Comparison of ENCODE assay signal across 8 cellular contexts in the genomic region with DNA sequence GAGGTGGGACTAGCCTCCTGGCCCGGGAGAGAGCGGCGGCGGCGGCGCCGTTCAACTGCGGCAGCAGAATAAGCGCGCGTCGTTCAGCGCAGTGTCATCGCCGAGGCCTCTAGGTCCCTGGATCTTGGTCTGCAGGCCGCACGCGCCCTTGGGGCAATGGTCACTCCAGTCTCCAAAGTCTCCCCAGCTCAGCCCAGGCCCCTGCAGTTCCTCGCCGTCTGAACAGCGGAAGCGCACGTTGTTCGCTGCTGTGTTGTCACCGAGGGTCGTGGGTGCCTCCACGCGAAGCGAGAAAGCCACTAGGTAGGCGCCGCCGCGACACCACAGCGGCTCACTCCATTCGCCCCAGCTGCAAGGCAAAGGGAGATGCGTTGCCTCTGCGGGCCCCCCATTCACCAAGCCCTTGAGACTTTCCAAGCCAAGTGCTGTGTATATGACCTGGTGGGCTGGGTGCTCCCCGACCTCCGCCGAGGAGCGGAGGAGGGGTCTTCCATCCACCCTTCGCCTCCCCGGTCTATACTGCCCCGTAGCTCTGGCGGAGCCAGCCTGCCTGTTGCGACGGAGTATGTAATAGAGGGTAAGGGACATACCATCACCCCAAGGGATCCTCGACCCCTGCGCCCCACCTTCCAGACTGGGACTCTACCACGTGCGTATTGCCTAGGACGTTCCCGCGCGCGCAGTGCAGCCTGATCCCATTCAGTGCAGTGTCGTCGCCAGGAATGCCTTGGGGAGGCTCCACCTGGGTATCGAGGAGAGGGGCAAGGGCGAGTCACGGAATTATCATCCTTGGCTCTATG. TPM values are rescaled to one million over a fixed set of nuclear protein-coding genes. Genes with fewer than 3 reads are reported as not detected.
A peak's percentile ranks its signal among the peaks of the same experiment; 100 is the strongest.
DNase-seq lines count a peak whose midpoint lies in the region; ATAC-seq, FAIRE-seq and TF ChIP-seq lines count a peak whose summit lies in the region.

No MANE protein-coding gene starts in this region.

- no peak for DNase-seq in CD4-positive, alpha-beta memory T cell
- DNase-seq in NT2/D1 (ENCODE audit: low read depth, low spot score) = no peak
- DNase-seq in psoas muscle = peak in 1 of 2 donors; percentile 51
- no peak for DNase-seq in RCC 7860 (ENCODE audit: low spot score)
- no peak for DNase-seq in NCI-H2107 (lab: John Stamatoyannopoulos, UW)

- peaks cover 0 to 2% of the 10 kb centered on the region in 2 donors for H3K36me3 Mint-ChIP-seq in CD4-positive, alpha-beta memory T cell

- peaks cover 41 to 46% of the 10 kb centered on the region in 2 donors for H3K27me3 Mint-ChIP-seq in CD4-positive, alpha-beta memory T cell

- H3K9me3 ChIP-seq in CD4-positive, alpha-beta memory T cell (ENCODE audit: control insufficient read depth in 1 of 2, low read length in 2 of 2) = no peaks in the 10 kb centered on the region
- no peaks in the 10 kb centered on the region for H3K9me3 ChIP-seq in NT2/D1 (ENCODE audit: insufficient read depth, low read length)
- peaks cover 0 to 4% of the 10 kb centered on the region in 2 donors for H3K9me3 ChIP-seq in esophagus (ENCODE audit: control insufficient read depth in 2 of 2, insufficient read depth in 1 of 2, low read depth in 1 of 2, low read length in 1 of 2)
- no peaks in the 10 kb centered on the region for H3K9me3 ChIP-seq in psoas muscle

- ATAC-seq in psoas muscle (no peak), GM21576 (IDR thresholded peaks at IDR 0.05; ENCODE audit: unreplicated experiment) (no peak), GM19035 (IDR thresholded peaks at IDR 0.05; ENCODE audit: unreplicated experiment) (no peak)

- intact Hi-C loops in CD4-positive, alpha-beta memory T cell (cut with micrococcal nuclease) = no loop called here
- intact Hi-C loops in psoas muscle (cut with DNase I) = loop anchor here (2.0 kb wide), 3 partner anchors 53 to 103 kb away; no protein-coding TSS in a partner anchor

- H3K4me1 ChIP-seq in CD4-positive, alpha-beta memory T cell (ENCODE audit: insufficient read depth, low read length) = peaks cover 21% of the 10 kb centered on the region
- H3K4me1 ChIP-seq in NT2/D1 (ENCODE audit: insufficient read depth, insufficient read length) (peaks cover 6% of the 10 kb centered on the region), esophagus (ENCODE audit: control insufficient read depth in 2 of 2, insufficient read depth in 2 of 2, low read length in 1 of 2) (peaks cover 13 to 15% of the 10 kb centered on the region in 2 donors), psoas muscle (peaks cover 22% of the 10 kb centered on the region)

- H3K27ac Mint-ChIP-seq in CD4-positive, alpha-beta memory T cell = no peak overlapping the region

- H3K36me3 ChIP-seq in CD4-positive, alpha-beta memory T cell (ENCODE audit: insufficient read depth, low read length) = no peaks in the 10 kb centered on the region
- no peaks in the 10 kb centered on the region for H3K36me3 ChIP-seq in NT2/D1 (ENCODE audit: insufficient read depth, insufficient read length, low read length)
- no peaks in the 10 kb centered on the region for H3K36me3 ChIP-seq in esophagus (ENCODE audit: control insufficient read depth in 2 of 2, insufficient read depth in 2 of 2, low read length in 1 of 2)
- no peaks in the 10 kb centered on the region for H3K36me3 ChIP-seq in psoas muscle (ENCODE audit: insufficient read depth in 1 of 2, low read depth in 1 of 2)

- no peak overlapping the region for H3K27ac ChIP-seq in CD4-positive, alpha-beta memory T cell (ENCODE audit: low read depth, low read length)
- no peak overlapping the region for H3K27ac ChIP-seq in esophagus (ENCODE audit: low read depth in 2 of 2, low read length in 1 of 2)
- no peak overlapping the region for H3K27ac ChIP-seq in psoas muscle

- no peak overlapping the region for H3K4me3 ChIP-seq in CD4-positive, alpha-beta memory T cell (ENCODE audit: low read length in 2 of 2)
- H3K4me3 ChIP-seq in NT2/D1 (ENCODE audit: insufficient read length, low read depth) (peak overlapping the region; percentile 9), esophagus (ENCODE audit: low read depth in 1 of 2, low read length in 2 of 2) (peak overlapping the region; percentile 3 to 13), psoas muscle (peak overlapping the region; percentile 52)

- POLR2A ChIA-PET in CD4-positive, alpha-beta memory T cell (lab: Charles Lee; ENCODE audit: partially characterized antibody) = interaction anchor here (0.6 to 2.8 kb wide), 5 partner anchors 11 to 76 kb away, joined by 3 to 9 read pairs (median 4); a partner anchor contains a TSS

- H3K27me3 ChIP-seq in CD4-positive, alpha-beta memory T cell (ENCODE audit: insufficient read depth, low read length) = peaks cover 31% of the 10 kb centered on the region
- H3K27me3 ChIP-seq in NT2/D1 (ENCODE audit: insufficient read depth, insufficient read length) = peaks cover 40% of the 10 kb centered on the region
- H3K27me3 ChIP-seq in esophagus (ENCODE audit: control insufficient read depth in 1 of 2, insufficient read depth in 2 of 2, low read length in 2 of 2) = peaks cover 0 to 3% of the 10 kb centered on the region in 2 donors
- H3K27me3 ChIP-seq in psoas muscle (ENCODE audit: insufficient read depth in 3 of 3, low read length in 2 of 3) = peaks cover 0 to 52% (median 14%) of the 10 kb centered on the region in 3 donors

- no peak for FAIRE-seq in RCC 7860 (lab: Jason Lieb, UNC)

- CTCF ChIA-PET in CD4-positive, alpha-beta memory T cell (lab: Charles Lee; ENCODE audit: partially characterized antibody) = interaction anchor here (0.7 to 1.4 kb wide), 2 partner anchors 96 to 103 kb away, joined by 3 to 4 read pairs; no protein-coding TSS in a partner anchor

- H3K4me1 Mint-ChIP-seq in CD4-positive, alpha-beta memory T cell = peaks cover 6 to 37% (median 13%) of the 10 kb centered on the region in 4 donors

- WGBS in esophagus, 2 donors = 18 to 22% methylated on average over 61 of the region's 61 CpGs
- WGBS in psoas muscle, 3 donors = 11 to 15% (median 13%) methylated on average over 60 to 61 of the region's 61 CpGs

- TF ChIP-seq CTCF in psoas muscle (IDR thresholded peaks at IDR 0.05) = no peak

- peak overlapping the region in 7 of 8 donors; percentile 38 to 74 (median 67) for H3K4me3 Mint-ChIP-seq in CD4-positive, alpha-beta memory T cell

- no peaks in the 10 kb centered on the region for H3K9me3 Mint-ChIP-seq in CD4-positive, alpha-beta memory T cell

- no peak overlapping the region for H3K9ac ChIP-seq in NT2/D1 (ENCODE audit: insufficient read length, low read depth)

RNA-seq across cellular contexts. Expression of a gene that starts 0.7 kb away (rescaled TPM):
- total RNA-seq in CD4-positive, alpha-beta memory T cell = under 1 TPM in 1 of 2 experiments, not detected in 1; 0.50 TPM
- polyA plus RNA-seq in CD4-positive, alpha-beta memory T cell = not detected
- polyA plus RNA-seq in esophagus (1 to 10 TPM; 1.3 to 1.5 TPM), psoas muscle (1 to 10 TPM in 2 of 3 donors, under 1 TPM in 1; 0.84 to 3.1 (median 1.8) TPM)
- under 1 TPM; 0.42 to 0.84 (median 0.64) TPM for total RNA-seq in psoas muscle

RNA-seq across cellular contexts. Expression of a gene that starts 3.3 kb away (rescaled TPM):
- total RNA-seq in CD4-positive, alpha-beta memory T cell = not detected
- not detected for polyA plus RNA-seq in CD4-positive, alpha-beta memory T cell
- polyA plus RNA-seq in esophagus = under 1 TPM in 1 of 2 donors, not detected in 1; 0.38 TPM
- not detected for total RNA-seq in psoas muscle
- not detected for polyA plus RNA-seq in psoas muscle

RNA-seq across cellular contexts. Expression of a gene that starts 10.5 kb away (rescaled TPM):
- 10 to 100 TPM; 44.4 to 46.4 TPM for total RNA-seq in CD4-positive, alpha-beta memory T cell
- 100 to 1,000 TPM; 235 to 462 TPM for polyA plus RNA-seq in CD4-positive, alpha-beta memory T cell
- 100 to 1,000 TPM; 110 to 248 TPM for polyA plus RNA-seq in esophagus
- total RNA-seq in psoas muscle = 100 to 1,000 TPM; 160 to 254 (median 234) TPM
- 100 to 1,000 TPM; 416 to 561 (median 427) TPM for polyA plus RNA-seq in psoas muscle

RNA-seq across cellular contexts. Expression of a gene that starts 13.8 kb away (rescaled TPM):
- not detected for total RNA-seq in CD4-positive, alpha-beta memory T cell
- polyA plus RNA-seq in CD4-positive, alpha-beta memory T cell = not detected
- under 1 TPM in 1 of 2 donors, not detected in 1; 0.07 TPM for polyA plus RNA-seq in esophagus
- not detected for total RNA-seq in psoas muscle
- polyA plus RNA-seq in psoas muscle = under 1 TPM in 1 of 3 donors, not detected in 2; 0.34 TPM

Comparison
In these comparisons a context has a peak if more than half of its experiments do, and no peak if none do; other contexts are left out.
1. H3K4me3 ChIP-seq: peak in NT2/D1 (single experiment), esophagus (2 of 2) and psoas muscle (single experiment); none in CD4-positive, alpha-beta memory T cell (0 of 2).